1 cellular context compared by ENCODE assay signal in the genomic region with DNA sequence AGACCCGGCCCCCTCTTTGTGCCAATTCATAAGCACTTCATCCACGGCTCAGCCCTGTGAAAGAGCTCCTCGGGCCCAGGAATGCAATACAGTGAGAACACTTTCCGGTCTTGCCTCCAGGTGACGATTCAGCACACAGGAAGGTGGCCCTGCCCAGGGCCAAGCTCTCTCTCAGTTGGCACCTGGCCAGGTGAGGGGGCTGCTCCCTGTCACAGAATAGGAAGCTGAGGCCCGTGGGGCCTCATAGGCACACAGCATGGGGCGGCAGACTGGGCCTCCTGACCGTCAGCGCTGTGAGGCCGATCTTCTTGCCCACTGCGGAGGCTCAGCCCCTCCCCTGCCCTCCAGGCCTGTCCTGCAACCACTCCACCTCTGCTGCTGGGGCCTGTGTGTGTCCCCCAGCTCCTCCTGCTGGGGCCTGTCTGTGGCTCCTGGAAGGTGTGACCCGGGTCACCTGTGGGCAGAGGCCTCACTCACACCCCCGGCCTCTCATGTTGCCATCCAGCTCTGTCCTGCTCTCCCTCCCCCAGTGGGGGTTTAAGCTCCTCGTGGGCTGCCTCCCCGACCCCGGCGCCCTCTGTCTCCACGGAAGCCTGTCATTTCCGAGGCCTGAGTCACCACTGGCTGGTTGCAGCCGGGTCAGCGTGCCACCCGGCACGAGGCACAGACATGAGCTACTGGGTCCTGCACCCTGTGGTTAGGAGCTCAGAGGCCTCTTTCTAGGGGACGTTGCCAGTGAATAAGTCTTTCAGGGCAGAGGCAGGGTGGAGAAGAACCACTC.
A peak's percentile ranks its signal among the peaks of the same experiment; 100 is the strongest.
TF ChIP-seq lines count a peak whose summit lies in the region.

No MANE protein-coding gene starts in this region.

TF ChIP-seq in SK-N-SH, 30 proteins besides CTCF, POLR2A, EP300 and RAD21 (continued from another document):
- no peak for TF ChIP-seq IRF3 (IDR thresholded peaks at IDR 0.05; ENCODE audit: low read depth, low read length)
- peak; percentile 50; the same call in 1 of the 2 replicates for TF ChIP-seq YY1 (IDR thresholded peaks at IDR 0.05; ENCODE audit: low read depth)
- TF ChIP-seq RXRA (IDR thresholded peaks at IDR 0.05; ENCODE audit: borderline replicate concordance, low read depth), result peak; percentile 100
- no peak for TF ChIP-seq GATA2 (CRISPR knock-in tag; IDR thresholded peaks at IDR 0.05)
- TF ChIP-seq JUND (IDR thresholded peaks at IDR 0.05), result peak; percentile 99; the same call in 1 of the 2 replicates
- no peak for TF ChIP-seq RCOR1 (IDR thresholded peaks at IDR 0.05; ENCODE audit: low read length)
- TF ChIP-seq RFX5 (IDR thresholded peaks at IDR 0.05; ENCODE audit: low read length), result no peak
- peak; percentile 96 for TF ChIP-seq TEAD4 (IDR thresholded peaks at IDR 0.05; ENCODE audit: borderline replicate concordance, insufficient read depth)
- TF ChIP-seq, protein P1, sequence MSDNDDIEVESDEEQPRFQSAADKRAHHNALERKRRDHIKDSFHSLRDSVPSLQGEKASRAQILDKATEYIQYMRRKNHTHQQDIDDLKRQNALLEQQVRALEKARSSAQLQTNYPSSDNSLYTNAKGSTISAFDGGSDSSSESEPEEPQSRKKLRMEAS (IDR thresholded peaks at IDR 0.05; ENCODE audit: low read depth), result peak; percentile 98
- TF ChIP-seq TCF12 (IDR thresholded peaks at IDR 0.05), result peak; percentile 96
- 0 out of 2 replicates have a peak, but pooled peaks have one; percentile 37 for TF ChIP-seq USF1 (IDR thresholded peaks at IDR 0.05; ENCODE audit: borderline replicate concordance, low read depth)
- TF ChIP-seq GABPA (IDR thresholded peaks at IDR 0.05; ENCODE audit: low read depth), result no peak
TF ChIP-seq in SK-N-SH: peak in this region for 15.
